8 cellular contexts compared by ENCODE assay signal in the genomic region with DNA sequence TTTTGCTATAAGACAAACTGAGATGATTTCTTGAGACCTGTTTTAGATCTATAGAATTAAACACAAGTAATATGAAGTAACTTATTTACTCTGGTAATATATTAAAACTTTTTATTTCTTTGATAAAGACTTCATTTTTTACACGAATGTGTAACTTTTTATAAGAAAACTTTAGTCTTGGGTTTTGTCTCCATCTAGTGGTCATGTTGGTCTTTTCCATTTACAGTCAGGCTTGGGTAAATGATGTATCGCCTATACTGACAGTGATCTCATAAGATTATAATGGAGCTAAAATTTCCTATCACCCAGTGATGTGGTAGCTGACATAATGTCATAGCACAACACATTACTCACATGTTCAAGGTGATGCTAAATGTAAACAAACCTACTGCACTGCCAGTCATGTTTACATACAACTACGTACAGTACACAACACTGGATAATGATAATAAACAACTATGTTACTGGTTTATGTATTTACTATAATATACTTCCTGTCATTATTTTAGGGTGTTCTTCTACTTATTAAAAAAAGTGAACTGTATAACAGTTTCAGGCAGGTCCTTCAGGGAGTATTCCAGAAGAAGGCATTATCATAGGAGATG. TPM values are rescaled to one million over a fixed set of nuclear protein-coding genes. Genes with fewer than 3 reads are reported as not detected.
DNase-seq lines count a peak whose midpoint lies in the region; ATAC-seq, FAIRE-seq and TF ChIP-seq lines count a peak whose summit lies in the region.

No MANE protein-coding gene starts in this region.

- H4K91ac ChIP-seq in H1 (replicated peaks; ENCODE audit: insufficient read length, low read length): no peak overlapping the region

- no peak overlapping the region for H2BK12ac ChIP-seq in H1 (ENCODE audit: low read depth, low read length)

- TF ChIP-seq EP300 in H1 (IDR thresholded peaks at IDR 0.05; ENCODE audit: borderline replicate concordance in 1 of 2, low read depth in 2 of 2, low read length in 2 of 2): no peak

- no peak overlapping the region for H2AK5ac ChIP-seq in H1 (ENCODE audit: low read depth, low read length)

- H4K5ac ChIP-seq in H1 (ENCODE audit: insufficient read length, low read depth, low read length): no peak overlapping the region

- FAIRE-seq in H1 (lab: Jason Lieb, UNC): no peak

- no peak overlapping the region for H2BK15ac ChIP-seq in H1 (ENCODE audit: low read length)

- no peak overlapping the region for H3K9ac ChIP-seq in H1 (replicated peaks in 1 of 4; ENCODE audit: extremely low read depth in 1 of 4, low read depth in 3 of 4, low read length in 3 of 4)

- no peaks in the 10 kb centered on the region for H3K27me3 Mint-ChIP-seq in naive thymus-derived CD8-positive, alpha-beta T cell

- H3K36me3 ChIP-seq in cardiac muscle cell (no peaks in the 10 kb centered on the region), PC-9 (ENCODE audit: low read depth) (no peaks in the 10 kb centered on the region), H1 (ENCODE audit: control insufficient read depth in 2 of 4, insufficient read depth in 4 of 4, low read length in 3 of 4) (peaks cover 0 to 3% (median 0%) of the 10 kb centered on the region in 4 experiments; a peak in 3 of 8 replicates)

- H3K4me3 Mint-ChIP-seq in naive thymus-derived CD8-positive, alpha-beta T cell: no peak overlapping the region

- H3K4me3 ChIP-seq in cardiac muscle cell (no peak overlapping the region), PC-9 (no peak overlapping the region), H1 (ENCODE audit: extremely low read depth in 1 of 4, insufficient read depth in 2 of 4, low read depth in 3 of 4, low read length in 4 of 4) (no peak overlapping the region)

- H3K9me3 ChIP-seq in cardiac muscle cell (ENCODE audit: low read depth) (no peaks in the 10 kb centered on the region), PC-9 (ENCODE audit: insufficient read depth, low read depth) (no peaks in the 10 kb centered on the region), H1 (ENCODE audit: insufficient read depth in 2 of 2, low read depth in 1 of 2, low read length in 1 of 2) (no peaks in the 10 kb centered on the region)

- no peak overlapping the region for H3K23ac ChIP-seq in H1 (ENCODE audit: insufficient read length)

- H4K20me1 ChIP-seq in PC-9 (ENCODE audit: insufficient read depth) (no peaks in the 10 kb centered on the region), H1 (replicated peaks in 1 of 2; ENCODE audit: control insufficient read depth in 1 of 2, insufficient read depth in 2 of 2, low read length in 2 of 2) (no peaks in the 10 kb centered on the region)

- H3K79me2 ChIP-seq in PC-9 (ENCODE audit: low read depth) (no peaks in the 10 kb centered on the region), H1 (ENCODE audit: control insufficient read depth in 1 of 2, insufficient read depth in 2 of 2, low read length in 2 of 2) (no peaks in the 10 kb centered on the region)

- H3K79me1 ChIP-seq in H1 (ENCODE audit: low read depth, low read length): no peaks in the 10 kb centered on the region

- no peaks in the 10 kb centered on the region for H3K4me1 Mint-ChIP-seq in naive thymus-derived CD8-positive, alpha-beta T cell

- H3K4me2 ChIP-seq in PC-9 (no peak overlapping the region), H1 (ENCODE audit: insufficient read depth in 1 of 2, low read depth in 2 of 2, low read length in 2 of 2) (no peak overlapping the region)

- H2AFZ ChIP-seq in PC-9 (no peak overlapping the region), H1 (ENCODE audit: low read length) (no peak overlapping the region)

- BruUV-seq in PC-9 (replicated peaks; lab: Mats Ljungman, UMichigan): no TSS peak

- peak; percentile 68 to 71 for TF ChIP-seq RAD21 in H1 (IDR thresholded peaks at IDR 0.05 in 1 of 2, conservative IDR thresholded peaks at IDR 0.05 in 1 of 2; ENCODE audit: low read depth in 2 of 2, low read length in 2 of 2)

- H2BK5ac ChIP-seq in H1 (ENCODE audit: low read depth, low read length): no peak overlapping the region

- no peak overlapping the region for H2BK20ac ChIP-seq in H1 (ENCODE audit: low read length)

- H3K27me3 ChIP-seq in cardiac muscle cell (no peaks in the 10 kb centered on the region), PC-9 (ENCODE audit: insufficient read depth, low read depth) (no peaks in the 10 kb centered on the region), H1 (replicated peaks in 1 of 4; ENCODE audit: control insufficient read depth in 3 of 4, extremely low read depth in 1 of 4, insufficient read depth in 3 of 4, low read length in 3 of 4) (no peaks in the 10 kb centered on the region)

- WGBS in H1 (ENCODE audit: extremely low coverage in 1 of 2, insufficient coverage in 1 of 2, insufficient read length in 1 of 2, insufficient replicate concordance in 2 of 2, low coverage in 1 of 2, low lambda C conversion rate in 2 of 2, missing lambda C conversion rate in 1 of 2), 2 experiments: 16% methylated on average over 3 of the region's 3 CpGs; no CpG with 5 or more reads in 1 of the 2 experiments

- no peak overlapping the region for H3K18ac ChIP-seq in H1 (ENCODE audit: extremely low read depth, low read length)

- H3K14ac ChIP-seq in H1 (ENCODE audit: insufficient read length): no peak overlapping the region

- intact Hi-C loops in left ventricle myocardium superior (cut with micrococcal nuclease) (loop anchor here (5.0 kb wide), 1 partner anchor 607 kb away; no protein-coding TSS in a partner anchor), PC-9 (cut with micrococcal nuclease; ENCODE audit: unreplicated experiment) (loop anchor here (1.0 to 5.0 kb wide), 5 partner anchors 317 to 1272 kb away; no protein-coding TSS in a partner anchor)

- H3K4ac ChIP-seq in H1 (replicated peaks; ENCODE audit: insufficient read length, low read depth, low read length): no peak overlapping the region

- no peak for TF ChIP-seq POLR2A in H1 (IDR thresholded peaks at IDR 0.05; ENCODE audit: control extremely low read depth in 1 of 2, low read depth in 2 of 2, low read length in 2 of 2)

- no peaks in the 10 kb centered on the region for H3K23me2 ChIP-seq in H1 (ENCODE audit: low read depth, low read length)

- H4K8ac ChIP-seq in H1 (ENCODE audit: extremely low read depth, insufficient read depth, low read length): no peak overlapping the region

- no peaks in the 10 kb centered on the region for H3K4me1 ChIP-seq in cardiac muscle cell (ENCODE audit: low read depth)
- H3K4me1 ChIP-seq in PC-9 (replicated peaks; ENCODE audit: insufficient read depth): no peaks in the 10 kb centered on the region; the same call in 1 of the 2 replicates
- no peaks in the 10 kb centered on the region for H3K4me1 ChIP-seq in H1 (replicated peaks in 1 of 4; ENCODE audit: control insufficient read depth in 3 of 4, insufficient read depth in 4 of 4, low read length in 3 of 4)

- no peaks in the 10 kb centered on the region for H3K9me2 ChIP-seq in PC-9 (ENCODE audit: insufficient read depth)

- CTCF ChIA-PET in PC-9 (lab: Charles Lee): interaction anchor here (1.3 to 1.8 kb wide), 2 partner anchors 10 to 609 kb away, joined by 3 to 10 read pairs; no protein-coding TSS in a partner anchor
- CTCF ChIA-PET in H1 (lab: Charles Lee; ENCODE audit: partially characterized antibody): interaction anchor here (0.6 to 4.4 kb wide), 30 partner anchors 9 to 1264 kb away, joined by 3 to 54 read pairs (median 3); no protein-coding TSS in a partner anchor

- H3K9me3 Mint-ChIP-seq in naive thymus-derived CD8-positive, alpha-beta T cell: no peaks in the 10 kb centered on the region

- H3K36me3 Mint-ChIP-seq in naive thymus-derived CD8-positive, alpha-beta T cell: peaks cover 0 to 20% (median 0%) of the 10 kb centered on the region in 3 donors

- H3K27ac Mint-ChIP-seq in naive thymus-derived CD8-positive, alpha-beta T cell: no peak overlapping the region

- DNase-seq in cardiac muscle cell (ENCODE audit: low read depth in 1 of 2, low spot score in 1 of 2) (peak; percentile 50 to 69), left ventricle myocardium superior (no peak), HS-5 (ENCODE audit: low read depth) (peak; percentile 58), PC-9 (peak in 1 of 2 experiments; percentile 69), H1 (ENCODE audit: low read depth in 1 of 2, low spot score in 2 of 2) (no peak)
- peak in 5 of 10 donors; percentile 10 to 65 (median 56) for DNase-seq in naive thymus-derived CD8-positive, alpha-beta T cell

- ATAC-seq in left ventricle myocardium superior (no peak), GM21786 (IDR thresholded peaks at IDR 0.05; ENCODE audit: unreplicated experiment) (no peak), GM19324 (IDR thresholded peaks at IDR 0.05; ENCODE audit: low FRiP score, unreplicated experiment) (no peak)
- peak; percentile 49 to 61 for ATAC-seq in naive thymus-derived CD8-positive, alpha-beta T cell

- H3F3A ChIP-seq in PC-9 (ENCODE audit: insufficient read depth, low read depth): peaks cover 10% of the 10 kb centered on the region

- POLR2A ChIA-PET in PC-9 (lab: Charles Lee; ENCODE audit: unreplicated experiment): no interaction called here
- POLR2A ChIA-PET in H1 (lab: Charles Lee; ENCODE audit: partially characterized antibody): no interaction called here
- POLR2A ChIA-PET in naive thymus-derived CD8-positive, alpha-beta T cell (lab: Charles Lee): interaction anchor here (0.7 kb wide), 1 partner anchor 16 kb away, joined by 4 read pairs; no protein-coding TSS in a partner anchor

- no peak overlapping the region for H3K56ac ChIP-seq in H1 (replicated peaks; ENCODE audit: insufficient read length, low read depth, low read length)

- no peak overlapping the region for H3K27ac ChIP-seq in cardiac muscle cell
- H3K27ac ChIP-seq in PC-9: no peak overlapping the region
- H3K27ac ChIP-seq in H1 (ENCODE audit: low read depth, low read length): no peak overlapping the region

- TF ChIP-seq CTCF in cardiac muscle cell (IDR thresholded peaks at IDR 0.05; ENCODE audit: low read depth, low read length): peak; percentile 64
- TF ChIP-seq CTCF in PC-9 (conservative IDR thresholded peaks at IDR 0.05): peak; percentile 91
- peak in 2 of 3 experiments; percentile 26 to 51; a peak in 2 of 4 replicates for TF ChIP-seq CTCF in H1 (IDR thresholded peaks at IDR 0.05; ENCODE audit: control extremely low read depth in 1 of 3, insufficient read depth in 1 of 3, low read depth in 1 of 3, low read length in 3 of 3)

- H2BK120ac ChIP-seq in H1 (replicated peaks; ENCODE audit: low read depth, low read length): no peak overlapping the region

RNA-seq across cellular contexts. Expression of a gene that starts 7.5 kb away (rescaled TPM):
- total RNA-seq in cardiac muscle cell (not detected in 2 replicates), left ventricle myocardium superior (not detected), PC-9 (2021) (not detected in 2 replicates)
- polyA plus RNA-seq in cardiac muscle cell (not detected in 2 replicates), H1 (2011; rRNA removed) (not detected in 2 replicates)
- total RNA-seq in H1 (2021; fragmentation: NEBNext Ultra II Directional; extraction: Animal tissue kit (Norgen Biotek cat#: 25700)): not detected in 2 replicates
- polyA plus RNA-seq in H1 (2011; cell fraction: cytosol; rRNA removed): not detected
- not detected for polyA plus RNA-seq in H1 (2011; cell fraction: nucleus; rRNA removed)
- not detected in 4 replicates for polyA plus RNA-seq in H1 (2012, experiment 1 of 2)
- polyA plus RNA-seq in H1 (2012, experiment 2 of 2): not detected
- polyA plus RNA-seq in H1 (2013, experiment 1 of 2): not detected
- not detected for polyA plus RNA-seq in H1 (2013, experiment 2 of 2)
- not detected in 2 replicates for polyA minus RNA-seq in H1 (2011; rRNA and poly(A)+ RNA removed)
- not detected for polyA minus RNA-seq in H1 (2011; cell fraction: cytosol; rRNA and poly(A)+ RNA removed)
- not detected for polyA minus RNA-seq in H1 (2011; cell fraction: nucleus; rRNA and poly(A)+ RNA removed)
- total RNA-seq in naive thymus-derived CD8-positive, alpha-beta T cell: not detected
- not detected for polyA plus RNA-seq in naive thymus-derived CD8-positive, alpha-beta T cell

RNA-seq across cellular contexts. Expression of a gene that starts 11.0 kb away (rescaled TPM):
- total RNA-seq in cardiac muscle cell: 10.4 and 12.3 TPM in 2 replicates
- polyA plus RNA-seq in cardiac muscle cell: 12.3 and 17.2 TPM in 2 replicates
- 6.0 TPM for total RNA-seq in left ventricle myocardium superior
- 8.7 and 12.7 TPM in 2 replicates for total RNA-seq in PC-9 (2021)
- total RNA-seq in H1 (2021; fragmentation: NEBNext Ultra II Directional; extraction: Animal tissue kit (Norgen Biotek cat#: 25700)): 10.2 and 12.2 TPM in 2 replicates
- 4.6 and 7.4 TPM in 2 replicates for polyA plus RNA-seq in H1 (2011; rRNA removed)
- 8.4 TPM for polyA plus RNA-seq in H1 (2011; cell fraction: cytosol; rRNA removed)
- polyA plus RNA-seq in H1 (2011; cell fraction: nucleus; rRNA removed): 6.1 TPM
- 5.8 to 12.3 TPM (median 7.4 TPM) in 4 replicates for polyA plus RNA-seq in H1 (2012, experiment 1 of 2)
- 3.4 TPM for polyA plus RNA-seq in H1 (2012, experiment 2 of 2)
- 23.4 TPM for polyA plus RNA-seq in H1 (2013, experiment 1 of 2)
- 22.4 TPM for polyA plus RNA-seq in H1 (2013, experiment 2 of 2)
- polyA minus RNA-seq in H1 (2011; rRNA and poly(A)+ RNA removed): 9.8 and 12.1 TPM in 2 replicates
- 5.7 TPM for polyA minus RNA-seq in H1 (2011; cell fraction: cytosol; rRNA and poly(A)+ RNA removed)
- polyA minus RNA-seq in H1 (2011; cell fraction: nucleus; rRNA and poly(A)+ RNA removed): 16.3 TPM
- total RNA-seq in naive thymus-derived CD8-positive, alpha-beta T cell: 10 to 100 TPM; 61.3 to 64.1 TPM
- 10 to 100 TPM; 26.6 to 44.9 (median 30.9) TPM for polyA plus RNA-seq in naive thymus-derived CD8-positive, alpha-beta T cell

RNA-seq across cellular contexts. Expression of a gene that starts 11.1 kb away (rescaled TPM):
- total RNA-seq in cardiac muscle cell (11.4 and 15.1 TPM in 2 replicates), left ventricle myocardium superior (7.4 TPM), PC-9 (2021) (40.3 and 41.1 TPM in 2 replicates)
- polyA plus RNA-seq in cardiac muscle cell (7.0 and 7.9 TPM in 2 replicates), H1 (2011; rRNA removed) (5.2 and 7.2 TPM in 2 replicates)
- total RNA-seq in H1 (2021; fragmentation: NEBNext Ultra II Directional; extraction: Animal tissue kit (Norgen Biotek cat#: 25700)): 40.1 and 43.4 TPM in 2 replicates
- 10.4 TPM for polyA plus RNA-seq in H1 (2011; cell fraction: cytosol; rRNA removed)
- polyA plus RNA-seq in H1 (2011; cell fraction: nucleus; rRNA removed): 6.8 TPM
- 14.5 to 27.3 TPM (median 17.4 TPM) in 4 replicates for polyA plus RNA-seq in H1 (2012, experiment 1 of 2)
- polyA plus RNA-seq in H1 (2012, experiment 2 of 2): 1.4 TPM
- polyA plus RNA-seq in H1 (2013, experiment 1 of 2): 16.4 TPM
- polyA plus RNA-seq in H1 (2013, experiment 2 of 2): 15.2 TPM
- polyA minus RNA-seq in H1 (2011; rRNA and poly(A)+ RNA removed): 13.4 and 16.6 TPM in 2 replicates
- 12.9 TPM for polyA minus RNA-seq in H1 (2011; cell fraction: cytosol; rRNA and poly(A)+ RNA removed)
- 22.4 TPM for polyA minus RNA-seq in H1 (2011; cell fraction: nucleus; rRNA and poly(A)+ RNA removed)
- total RNA-seq in naive thymus-derived CD8-positive, alpha-beta T cell: 10 to 100 TPM; 38.8 to 43.5 TPM
- polyA plus RNA-seq in naive thymus-derived CD8-positive, alpha-beta T cell: 10 to 100 TPM; 10.3 to 15.8 (median 11.2) TPM

RNA-seq across cellular contexts. Expression of a gene that starts 38.9 kb away (rescaled TPM):
- total RNA-seq in cardiac muscle cell (4.3 and 5.0 TPM in 2 replicates), left ventricle myocardium superior (1.4 TPM), PC-9 (2021) (1.9 and 2.0 TPM in 2 replicates)
- polyA plus RNA-seq in cardiac muscle cell (2.3 and 4.3 TPM in 2 replicates), H1 (2011; rRNA removed) (2.6 and 3.2 TPM in 2 replicates)
- total RNA-seq in H1 (2021; fragmentation: NEBNext Ultra II Directional; extraction: Animal tissue kit (Norgen Biotek cat#: 25700)): 7.0 and 8.0 TPM in 2 replicates
- polyA plus RNA-seq in H1 (2011; cell fraction: cytosol; rRNA removed): 2.8 TPM
- 2.8 TPM for polyA plus RNA-seq in H1 (2011; cell fraction: nucleus; rRNA removed)
- 2.6 to 3.8 TPM (median 3.1 TPM) in 4 replicates for polyA plus RNA-seq in H1 (2012, experiment 1 of 2)
- polyA plus RNA-seq in H1 (2012, experiment 2 of 2): 1.9 TPM
- 6.6 TPM for polyA plus RNA-seq in H1 (2013, experiment 1 of 2)
- polyA plus RNA-seq in H1 (2013, experiment 2 of 2): 7.0 TPM
- polyA minus RNA-seq in H1 (2011; rRNA and poly(A)+ RNA removed): 3.5 and 5.3 TPM in 2 replicates
- polyA minus RNA-seq in H1 (2011; cell fraction: cytosol; rRNA and poly(A)+ RNA removed): 3.5 TPM
- 5.2 TPM for polyA minus RNA-seq in H1 (2011; cell fraction: nucleus; rRNA and poly(A)+ RNA removed)
- total RNA-seq in naive thymus-derived CD8-positive, alpha-beta T cell: 1 to 10 TPM; 5.5 to 5.6 TPM
- polyA plus RNA-seq in naive thymus-derived CD8-positive, alpha-beta T cell: 1 to 10 TPM; 1.2 to 1.6 (median 1.2) TPM

Comparison
In these comparisons a context has a peak if more than half of its experiments do, and no peak if none do; other contexts are left out.
1. DNase-seq: peak in cardiac muscle cell (2 of 2) and HS-5 (single experiment); none in left ventricle myocardium superior (single experiment) and H1 (0 of 2).
2. CTCF ChIP-seq: peak in every context shown above with its lines; median percentile 91 in PC-9; 64 in cardiac muscle cell; 38 in H1.
3. ATAC-seq: peak in naive thymus-derived CD8-positive, alpha-beta T cell (2 of 2); none in left ventricle myocardium superior (single experiment), GM21786 (single experiment) and GM19324 (single experiment).